8 cellular contexts compared by ENCODE assay signal in the genomic region with DNA sequence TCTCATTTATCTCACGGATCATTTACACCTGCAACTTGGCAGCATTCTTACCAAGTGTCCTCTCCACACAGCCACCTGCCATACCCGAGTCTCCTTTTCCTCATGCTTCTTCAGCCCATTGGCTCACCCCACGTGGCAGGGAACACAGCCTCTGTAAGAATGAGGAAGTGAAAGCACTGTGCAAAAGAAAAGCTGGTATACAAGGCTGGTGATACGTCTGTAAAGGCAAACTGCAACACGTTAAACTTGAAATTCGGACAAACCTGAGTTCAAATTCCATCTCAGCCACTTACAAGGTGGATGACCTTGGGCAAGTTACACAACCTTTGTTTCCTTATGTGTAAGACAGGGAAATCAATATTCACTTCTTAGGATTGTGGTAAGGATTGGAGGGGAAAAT.
DNase-seq lines count a peak whose midpoint lies in the region; ATAC-seq and TF ChIP-seq lines count a peak whose summit lies in the region.

No MANE protein-coding gene starts in this region.

- POLR2A ChIA-PET in activated CD4-positive, alpha-beta memory T cell treated with anti-CD3 and anti-CD28 coated beads for 36 hours (lab: Charles Lee): no interaction called here

- H3K9me3 Mint-ChIP-seq in activated CD4-positive, alpha-beta memory T cell treated with anti-CD3 and anti-CD28 coated beads for 36 hours: no peaks in the 10 kb centered on the region

- TF ChIP-seq EP300 in upper lobe of left lung (IDR thresholded peaks at IDR 0.05): peak in 1 of 4 donors; percentile 24

- H3K36me3 Mint-ChIP-seq in activated CD4-positive, alpha-beta memory T cell treated with anti-CD3 and anti-CD28 coated beads for 36 hours: no peaks in the 10 kb centered on the region

- peak in 1 of 4 donors; percentile 20 for TF ChIP-seq POLR2A in upper lobe of left lung (IDR thresholded peaks at IDR 0.05)

- intact Hi-C loops in activated CD4-positive, alpha-beta memory T cell treated with anti-CD3 and anti-CD28 coated beads for 36 hours (cut with micrococcal nuclease): no loop called here

- CTCF ChIA-PET in activated CD4-positive, alpha-beta memory T cell treated with anti-CD3 and anti-CD28 coated beads for 36 hours (lab: Charles Lee): no interaction called here

- peak; percentile 89 for ATAC-seq in GM18499 (IDR thresholded peaks at IDR 0.05; ENCODE audit: insufficient read depth, unreplicated experiment)
- peak; percentile 60 to 66 for ATAC-seq in upper lobe of left lung (ENCODE audit: low FRiP score in 2 of 2)

- no peaks in the 10 kb centered on the region for H3K9me3 ChIP-seq in upper lobe of left lung

- peak; percentile 21 for DNase-seq in H4 (ENCODE audit: low spot score)
- peak; percentile 13 for DNase-seq in M059J (ENCODE audit: low read depth)
- DNase-seq in epithelial cell of esophagus (ENCODE audit: low read depth): peak; percentile 67
- DNase-seq in upper lobe of left lung: peak in 1 of 2 donors; percentile 84
- DNase-seq in activated CD4-positive, alpha-beta T cell treated with anti-CD3 and anti-CD28 coated beads, Interleukin-2, amount 50 U/mL, for 48 hours: no peak
- no peak for DNase-seq in NCI-H446 (lab: John Stamatoyannopoulos, UW)
- DNase-seq in activated CD4-positive, alpha-beta memory T cell treated with anti-CD3 and anti-CD28 coated beads for 36 hours: no peak

- H3K4me3 ChIP-seq in epithelial cell of esophagus (ENCODE audit: low read length) (no peak overlapping the region), upper lobe of left lung (no peak overlapping the region)

- peaks cover 0 to 3% (median 1%) of the 10 kb centered on the region in 4 donors for H3K4me1 ChIP-seq in upper lobe of left lung

- H3K27me3 Mint-ChIP-seq in activated CD4-positive, alpha-beta memory T cell treated with anti-CD3 and anti-CD28 coated beads for 36 hours: no peaks in the 10 kb centered on the region

- H3K36me3 ChIP-seq in upper lobe of left lung: no peaks in the 10 kb centered on the region

- no peaks in the 10 kb centered on the region for H3K27me3 ChIP-seq in upper lobe of left lung

- 32 to 54% methylated on average over 6 of the region's 6 CpGs for WGBS in upper lobe of left lung, 2 donors

- no peak overlapping the region for H3K27ac ChIP-seq in upper lobe of left lung

- peaks cover 3% of the 10 kb centered on the region for H3K4me1 Mint-ChIP-seq in activated CD4-positive, alpha-beta memory T cell treated with anti-CD3 and anti-CD28 coated beads for 36 hours (ENCODE audit: low read depth)

- TF ChIP-seq CTCF in epithelial cell of esophagus (IDR thresholded peaks at IDR 0.05; ENCODE audit: insufficient read depth, low read depth, low read length, missing control alignments): no peak
- TF ChIP-seq CTCF in upper lobe of left lung (IDR thresholded peaks at IDR 0.05): no peak

- H3K27ac Mint-ChIP-seq in activated CD4-positive, alpha-beta memory T cell treated with anti-CD3 and anti-CD28 coated beads for 36 hours: no peak overlapping the region

- H3K4me3 Mint-ChIP-seq in activated CD4-positive, alpha-beta memory T cell treated with anti-CD3 and anti-CD28 coated beads for 36 hours: no peak overlapping the region

Comparison
In these comparisons a context has a peak if more than half of its experiments do, and no peak if none do; other contexts are left out.
1. DNase-seq: peak in H4 (single experiment), M059J (single experiment) and epithelial cell of esophagus (single experiment); none in activated CD4-positive, alpha-beta T cell treated with anti-CD3 and anti-CD28 coated beads, Interleukin-2, amount 50 U/mL, for 48 hours (0 of 2), NCI-H446 (0 of 2) and activated CD4-positive, alpha-beta memory T cell treated with anti-CD3 and anti-CD28 coated beads for 36 hours (single experiment).